Comparison of ENCODE assay signal across 1 cellular context in genomic region chr3:4739289-4740236, GRCh38.
TF ChIP-seq lines count a peak whose summit lies in the region.

No MANE protein-coding gene starts in this region.

TF ChIP-seq in K562, 482 proteins besides CTCF, POLR2A, EP300 and RAD21 (continued from another document and continues in another):
- no peak for TF ChIP-seq CEBPZ (IDR thresholded peaks at IDR 0.05; ENCODE audit: borderline replicate concordance, low read depth, low read length)
- peak; percentile 51; the same call in 1 of the 2 replicates for TF ChIP-seq SUPT5H (IDR thresholded peaks at IDR 0.05)
- TF ChIP-seq FOS (IDR thresholded peaks at IDR 0.05; ENCODE audit: extremely low read depth, insufficient read length) = no peak
- TF ChIP-seq FOXA1 (IDR thresholded peaks at IDR 0.05; ENCODE audit: borderline replicate concordance) = no peak
- no peak for TF ChIP-seq LCOR (CRISPR knock-in tag; IDR thresholded peaks at IDR 0.05)
- TF ChIP-seq TCF7L2 (IDR thresholded peaks at IDR 0.05; ENCODE audit: low read depth, low read length) = no peak
- peak; percentile 42; the same call in 1 of the 2 replicates for TF ChIP-seq RBFOX2 (IDR thresholded peaks at IDR 0.05; ENCODE audit: low read depth, low read length)
- TF ChIP-seq MCM3 (IDR thresholded peaks at IDR 0.05) = no peak
- no peak for TF ChIP-seq KHSRP (IDR thresholded peaks at IDR 0.05)
- no peak for TF ChIP-seq E2F5 (CRISPR knock-in tag; IDR thresholded peaks at IDR 0.05)
- TF ChIP-seq PHTF2 (CRISPR knock-in tag; IDR thresholded peaks at IDR 0.05) = no peak
- no peak for TF ChIP-seq KAT2B (IDR thresholded peaks at IDR 0.05; ENCODE audit: low read depth, low read length)
- TF ChIP-seq ELK3 (CRISPR knock-in tag; IDR thresholded peaks at IDR 0.05) = no peak
- no peak for TF ChIP-seq FUS (optimal IDR thresholded peaks at IDR 0.05; ENCODE audit: low read depth, low read length)
- TF ChIP-seq DPF2 (IDR thresholded peaks at IDR 0.05) = 0 out of 2 replicates have a peak, but pooled peaks have one; percentile 52
- no peak for TF ChIP-seq POLR3G (IDR thresholded peaks at IDR 0.05; ENCODE audit: extremely low read depth, insufficient read length, insufficient replicate concordance)
- TF ChIP-seq RREB1 (CRISPR knock-in tag; IDR thresholded peaks at IDR 0.05) = no peak
- no peak for TF ChIP-seq SMARCC2 (IDR thresholded peaks at IDR 0.05; ENCODE audit: low read depth)
- TF ChIP-seq TRIM24 (IDR thresholded peaks at IDR 0.05) = 0 out of 4 replicates have a peak, but pooled peaks of 1 of the 2 experiments have one; percentile 6
- no peak for TF ChIP-seq TRIM25 (IDR thresholded peaks at IDR 0.05; ENCODE audit: borderline replicate concordance)
- TF ChIP-seq MCM2 (IDR thresholded peaks at IDR 0.05; ENCODE audit: low read depth) = no peak
- TF ChIP-seq HDAC1 (IDR thresholded peaks at IDR 0.05) = peak in 1 of 2 experiments; percentile 52; a peak in 1 of 4 replicates
- no peak for TF ChIP-seq PPARD (CRISPR knock-in tag; IDR thresholded peaks at IDR 0.05)
- TF ChIP-seq ARID4B (CRISPR knock-in tag; IDR thresholded peaks at IDR 0.05) = no peak; the same call in 1 of the 2 replicates
- TF ChIP-seq E2F6 (IDR thresholded peaks at IDR 0.05; ENCODE audit: borderline replicate concordance in 1 of 2, extremely low read depth in 1 of 2, insufficient read depth in 1 of 2, insufficient read length in 1 of 2, low read depth in 1 of 2, low read length in 1 of 2, poor library complexity in 1 of 2, severe bottlenecking in 1 of 2) = no peak
- no peak for TF ChIP-seq NR0B1 (IDR thresholded peaks at IDR 0.05; ENCODE audit: partially characterized antibody)
- no peak for TF ChIP-seq ZNF511 (CRISPR knock-in tag; IDR thresholded peaks at IDR 0.05)
- TF ChIP-seq PRDM10 (IDR thresholded peaks at IDR 0.05; ENCODE audit: partially characterized antibody) = peak; percentile 90
- no peak for TF ChIP-seq ZNF785 (CRISPR knock-in tag; IDR thresholded peaks at IDR 0.05)
- no peak for TF ChIP-seq NRF1 (conservative IDR thresholded peaks at IDR 0.05 in 1 of 2, IDR thresholded peaks at IDR 0.05 in 1 of 2)
